25 cellular contexts compared by ENCODE assay signal in genomic region chr5:82217917-82218316, GRCh38.
"Had no signal": no experiment of that assay in that cellular context is flagged by ENCODE, and none has a peak within 500 bp of the region (broad histone marks: within the 10 kb centered on the region; RNA-seq: fewer than 3 reads in every experiment).

No MANE protein-coding gene starts in this region.

- H3K4me3 Mint-ChIP-seq: endodermal cell, mesothelial cell of epicardium had no signal

- FAIRE-seq: colon, endometrium, frontal cortex, islet of Langerhans, keratinocyte had no signal

- H3K36me3 Mint-ChIP-seq: mesothelial cell of epicardium had no signal

- H3K27ac Mint-ChIP-seq: endodermal cell, mesothelial cell of epicardium had no signal

- H3K27me3 ChIP-seq: dorsolateral prefrontal cortex, foreskin keratinocyte, gastroesophageal sphincter, heart left ventricle, hepatocyte, left lung had no signal

- H3K9me3 Mint-ChIP-seq: endodermal cell, mesothelial cell of epicardium had no signal

- ATAC-seq: esophagus mucosa, foreskin keratinocyte, gastroesophageal sphincter, heart left ventricle, left lung, left ventricle myocardium superior, lower lobe of right lung, mucosa of descending colon had no signal

- DNase-seq: dermis blood vessel endothelial cell; dorsolateral prefrontal cortex; effector CD4-positive, alpha-beta T cell; effector memory CD4-positive, alpha-beta T cell; endodermal cell; erythroblast; foreskin keratinocyte; heart left ventricle; left cardiac atrium; left lung; left ventricle myocardium superior; lower lobe of right lung; mesenchymal stem cell; mucosa of descending colon had no signal

- H3K4me3 ChIP-seq: coronary artery, dorsolateral prefrontal cortex, gastroesophageal sphincter, heart left ventricle, hepatocyte, left lung, lower lobe of right lung, mucosa of descending colon had no signal

- H3K9me3 ChIP-seq: gastroesophageal sphincter, heart left ventricle, left lung, lower lobe of right lung, mucosa of descending colon had no signal

- H3K27ac ChIP-seq: coronary artery, epithelial cell of prostate, foreskin keratinocyte, gastroesophageal sphincter, heart left ventricle, hepatocyte, left lung, lower lobe of right lung had no signal

- H3K4me1 ChIP-seq: left lung, lower lobe of right lung had no signal

- H3K36me3 ChIP-seq: gastroesophageal sphincter, heart left ventricle, left lung, lower lobe of right lung had no signal
